Comparison of ENCODE assay signal across 3 cellular contexts in the genomic region with DNA sequence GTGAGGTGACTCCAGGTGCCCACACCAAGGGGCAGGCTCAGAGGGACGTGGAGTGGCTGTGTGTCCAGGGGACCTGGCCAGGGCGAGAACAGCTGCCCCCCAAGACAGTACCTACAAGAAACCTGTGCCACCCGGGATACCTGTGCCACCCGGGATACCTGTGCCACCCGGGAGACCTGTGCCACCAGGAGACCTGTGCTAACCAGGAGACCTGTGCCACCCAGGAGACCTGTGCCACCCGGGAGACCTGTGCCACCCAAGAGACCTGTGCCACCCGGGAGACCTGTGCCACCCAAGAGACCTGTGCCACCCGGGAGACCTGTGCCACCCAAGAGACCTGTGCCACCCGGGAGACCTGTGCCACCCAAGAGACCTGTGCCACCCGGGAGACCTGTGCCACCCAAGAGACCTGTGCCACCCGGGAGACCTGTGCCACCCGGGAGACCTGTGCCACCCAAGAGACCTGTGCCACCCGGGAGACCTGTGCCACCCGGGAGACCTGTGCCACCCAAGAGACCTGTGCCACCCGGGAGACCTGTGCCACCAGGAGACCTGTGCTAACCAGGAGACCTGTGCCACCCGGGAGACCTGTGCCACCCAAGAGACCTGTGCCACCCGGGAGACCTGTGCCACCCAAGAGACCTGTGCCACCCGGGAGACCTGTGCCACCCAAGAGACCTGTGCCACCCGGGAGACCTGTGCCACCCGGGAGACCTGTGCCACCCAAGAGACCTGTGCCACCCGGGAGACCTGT.
TF ChIP-seq lines count a peak whose summit lies in the region.

No MANE protein-coding gene starts in this region.

TF ChIP-seq in HEK293, 187 proteins besides CTCF, POLR2A, EP300 and RAD21:
- peak; percentile 58; the same call in 1 of the 2 replicates for TF ChIP-seq HIC1 (tag by site-specific recombination; IDR thresholded peaks at IDR 0.05)

TF ChIP-seq in K562, 482 proteins besides CTCF, POLR2A, EP300 and RAD21:
- TF ChIP-seq RBFOX2 (IDR thresholded peaks at IDR 0.05; ENCODE audit: low read depth, low read length): 0 out of 2 replicates have a peak, but pooled peaks have one; percentile 16
- TF ChIP-seq HNRNPL (IDR thresholded peaks at IDR 0.05; ENCODE audit: low read depth, low read length): 0 out of 2 replicates have a peak, but pooled peaks have one; percentile 50

TF ChIP-seq in HepG2, 621 proteins besides CTCF, POLR2A, EP300 and RAD21:
- peak; percentile 99 for TF ChIP-seq HNRNPL (IDR thresholded peaks at IDR 0.05; ENCODE audit: low read depth, low read length)
